8 cellular contexts compared by ENCODE assay signal in the genomic region with DNA sequence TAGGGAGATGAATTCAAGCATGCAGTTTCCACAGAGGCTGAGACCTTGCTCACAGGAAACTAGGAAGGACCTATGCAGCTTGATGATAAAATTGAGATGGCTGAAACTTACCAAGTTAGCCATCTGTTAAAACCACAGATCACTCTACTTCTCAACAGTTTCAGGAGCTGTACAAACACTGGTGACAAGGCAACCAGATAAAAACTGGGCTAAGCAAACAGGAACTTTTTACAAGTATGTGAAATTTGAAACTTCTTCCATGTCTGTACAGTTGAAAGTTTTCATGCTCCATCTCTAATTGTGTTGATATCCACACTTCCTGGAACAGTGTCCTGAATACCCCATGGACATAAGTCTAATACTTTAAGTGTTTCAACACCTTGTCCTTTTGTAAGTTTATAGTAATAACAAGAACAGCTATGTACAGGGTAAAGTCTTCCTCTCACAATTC.
DNase-seq lines count a peak whose midpoint lies in the region; ATAC-seq and TF ChIP-seq lines count a peak whose summit lies in the region.

No MANE protein-coding gene starts in this region.

- peaks cover 0 to 2% of the 10 kb centered on the region in 2 donors for H3K4me1 ChIP-seq in lung (ENCODE audit: control insufficient read depth in 2 of 2, insufficient read depth in 2 of 2, low read length in 2 of 2)

- no peaks in the 10 kb centered on the region for H3K9me3 Mint-ChIP-seq in T-helper 2 cell treated with Interferon-gamma antibody and Interleukin-4, amounts not matched to agents 5 μg/mL and 100 μg/mL, for 36 hours

- no peak overlapping the region for H3K4me3 ChIP-seq in lung

- no peak overlapping the region for H3K4me3 Mint-ChIP-seq in T-helper 2 cell treated with Interferon-gamma antibody and Interleukin-4, amounts not matched to agents 5 μg/mL and 100 μg/mL, for 36 hours

- in situ Hi-C loops in Caki2 (cut with HindIII; ENCODE audit: low pct_unique_long_range_greater_than_20kb, low sequenced_read_pairs), result no loop called here

- DNase-seq in Caki2 (ENCODE audit: low read depth), result peak; percentile 78
- DNase-seq in T-helper 2 cell treated with Interferon-gamma antibody and Interleukin-4, amounts not matched to agents 5 μg/mL and 100 μg/mL, for 36 hours (ENCODE audit: low spot score), result no peak
- no peak for DNase-seq in lung (ENCODE audit: low spot score)
- DNase-seq in activated CD8-positive, alpha-beta memory T cell treated with anti-CD3 and anti-CD28 coated beads, Interleukin-2, amount 50 U/mL, for 48 hours, result no peak
- no peak for DNase-seq in stimulated activated CD4-positive, alpha-beta T cell treated with anti-CD3 and anti-CD28 coated beads, Interleukin-1b, Interleukin-23, amount 100 ng/mL, for 48 hours
- DNase-seq in Right ventricle myocardium inferior (ENCODE audit: missing footprints), result no peak

- TF ChIP-seq CTCF in lung (IDR thresholded peaks at IDR 0.05; ENCODE audit: control extremely low read depth, extremely low read depth), result no peak

- peaks cover 8% of the 10 kb centered on the region for H3K36me3 Mint-ChIP-seq in T-helper 2 cell treated with Interferon-gamma antibody and Interleukin-4, amounts not matched to agents 5 μg/mL and 100 μg/mL, for 36 hours (ENCODE audit: low read depth)

- peak overlapping the region; percentile 34 for H3K27ac Mint-ChIP-seq in T-helper 2 cell treated with Interferon-gamma antibody and Interleukin-4, amounts not matched to agents 5 μg/mL and 100 μg/mL, for 36 hours

- H3K4me1 Mint-ChIP-seq in T-helper 2 cell treated with Interferon-gamma antibody and Interleukin-4, amounts not matched to agents 5 μg/mL and 100 μg/mL, for 36 hours (ENCODE audit: low read depth), result peaks cover 14% of the 10 kb centered on the region

- H3K36me3 ChIP-seq in lung (ENCODE audit: control insufficient read depth in 2 of 2, insufficient read depth in 2 of 2, low read length in 2 of 2), result peaks cover 2 to 4% of the 10 kb centered on the region in 2 donors

- ATAC-seq in GM19025 (IDR thresholded peaks at IDR 0.05; ENCODE audit: low read depth, unreplicated experiment) (peak; percentile 92), HG03097 (IDR thresholded peaks at IDR 0.05; ENCODE audit: low FRiP score, unreplicated experiment) (peak; percentile 95), lung (ENCODE audit: insufficient read depth, low FRiP score) (peak; percentile 62), Right ventricle myocardium inferior (no peak)

- intact Hi-C loops in Right ventricle myocardium inferior (cut with DNase I), result no loop called here

- no peaks in the 10 kb centered on the region for H3K27me3 ChIP-seq in lung (ENCODE audit: control insufficient read depth, insufficient read depth)

- no peaks in the 10 kb centered on the region for H3K27me3 Mint-ChIP-seq in T-helper 2 cell treated with Interferon-gamma antibody and Interleukin-4, amounts not matched to agents 5 μg/mL and 100 μg/mL, for 36 hours (ENCODE audit: low read depth)

- H3K9me3 ChIP-seq in lung (ENCODE audit: control insufficient read depth in 2 of 2, insufficient read depth in 1 of 2, low read length in 1 of 2), result no peaks in the 10 kb centered on the region

- no peak overlapping the region for H3K27ac ChIP-seq in lung (ENCODE audit: low read depth in 1 of 2, low read length in 1 of 2)
